In genomic region chr2:65056215-65056989, GRCh38 we compare ENCODE assay signal across 8 cellular contexts. TPM values are rescaled to one million over a fixed set of nuclear protein-coding genes. Genes with fewer than 3 reads are reported as not detected.
A peak's percentile ranks its signal among the peaks of the same experiment; 100 is the strongest.
DNase-seq lines count a peak whose midpoint lies in the region; FAIRE-seq and TF ChIP-seq lines count a peak whose summit lies in the region.

TSS of gene CEP68 (plus strand) at chr2:65056416. CDS start at chr2:65069445, 13,029 bp downstream.

- no peaks in the 10 kb centered on the region for H3K9me3 Mint-ChIP-seq in activated naive CD4-positive, alpha-beta T cell treated with anti-CD3 and anti-CD28 coated beads for 36 hours

- H3K36me3 Mint-ChIP-seq in activated naive CD4-positive, alpha-beta T cell treated with anti-CD3 and anti-CD28 coated beads for 36 hours (ENCODE audit: low read depth): no peaks in the 10 kb centered on the region

- no peak for TF ChIP-seq CTCF in HFF-Myc (IDR thresholded peaks at IDR 0.05; ENCODE audit: low read depth, low read length, missing control alignments)

- peak; percentile 70 for FAIRE-seq in frontal cortex (lab: Jason Lieb, UNC)

- peak within 1 kb of the TSS; percentile 67 for H3K27ac Mint-ChIP-seq in activated naive CD4-positive, alpha-beta T cell treated with anti-CD3 and anti-CD28 coated beads for 36 hours

- H3K36me3 ChIP-seq in SJSA1 (peaks cover 4% of the 10 kb centered on the region), neuron (ENCODE audit: insufficient read depth, low read length) (no peaks in the 10 kb centered on the region)

- DNase-seq in GM04503 (ENCODE audit: low read depth) (peak; percentile 76), HFF-Myc (ENCODE audit: extremely low read depth, low read depth) (peak; percentile 88), MV-4-11 (lab: John Stamatoyannopoulos, UW) (peak; percentile 97), SJSA1 (ENCODE audit: low read depth in 1 of 2, low spot score in 2 of 2) (peak; percentile 98 to 99), frontal cortex (ENCODE audit: low spot score in 2 of 2) (peak; percentile 96 to 97), stromal cell of bone marrow (ENCODE audit: low read depth) (peak; percentile 95)
- peak; percentile 98 for DNase-seq in activated naive CD4-positive, alpha-beta T cell treated with anti-CD3 and anti-CD28 coated beads for 36 hours

- intact Hi-C loops in activated naive CD4-positive, alpha-beta T cell treated with anti-CD3 and anti-CD28 coated beads for 36 hours (cut with micrococcal nuclease): loop anchor here (1.0 to 2.0 kb wide), 7 partner anchors 67 to 1468 kb away; partner anchors contain the start of genes MDH1, SLC1A4, SPRED2 and WDPCP

- H3K27me3 ChIP-seq in SJSA1 (replicated peaks) (no peaks in the 10 kb centered on the region), neuron (ENCODE audit: insufficient read depth, low read length) (no peaks in the 10 kb centered on the region)

- H3K4me1 ChIP-seq in SJSA1 (replicated peaks) (peaks cover 14% of the 10 kb centered on the region), neuron (ENCODE audit: insufficient read depth, low read length) (peaks cover 11% of the 10 kb centered on the region)

- peaks cover 51% of the 10 kb centered on the region for H3K4me1 Mint-ChIP-seq in activated naive CD4-positive, alpha-beta T cell treated with anti-CD3 and anti-CD28 coated beads for 36 hours (ENCODE audit: low read depth)

- peak within 1 kb of the TSS; percentile 67 for H3K4me3 ChIP-seq in HFF-Myc (replicated peaks; ENCODE audit: low read depth, low read length)
- peak within 1 kb of the TSS; percentile 87 for H3K4me3 ChIP-seq in SJSA1
- peak within 1 kb of the TSS; percentile 89 for H3K4me3 ChIP-seq in neuron (ENCODE audit: low read length)

- CTCF ChIA-PET in activated naive CD4-positive, alpha-beta T cell treated with anti-CD3 and anti-CD28 coated beads for 36 hours (lab: Charles Lee): interaction anchor here (0.7 to 2.3 kb wide), 8 partner anchors 9 to 498 kb away, joined by 3 to 11 read pairs (median 3); no protein-coding TSS in a partner anchor

- H3K27ac ChIP-seq in SJSA1: peak within 1 kb of the TSS; percentile 29

- H3K4me3 Mint-ChIP-seq in activated naive CD4-positive, alpha-beta T cell treated with anti-CD3 and anti-CD28 coated beads for 36 hours: peak within 1 kb of the TSS; percentile 93

- H3K27me3 Mint-ChIP-seq in activated naive CD4-positive, alpha-beta T cell treated with anti-CD3 and anti-CD28 coated beads for 36 hours (ENCODE audit: low read depth): no peaks in the 10 kb centered on the region

- H2AFZ ChIP-seq in neuron (ENCODE audit: low read depth, low read length): peak within 1 kb of the TSS; percentile 88

- H3K9me3 ChIP-seq in SJSA1 (replicated peaks) (0 out of 2 replicates have a peak, but pooled peaks cover 3% of the 10 kb centered on the region), neuron (ENCODE audit: low read length) (peaks cover 2% of the 10 kb centered on the region)

RNA-seq across cellular contexts. Expression of gene CEP68, which starts in this region (rescaled TPM):
- total RNA-seq in SJSA1 (2014; rRNA removed; shearing (Covaris generic)): 5.1 and 6.3 TPM in 2 replicates
- 1 to 10 TPM; 6.0 to 7.3 TPM for total RNA-seq in activated naive CD4-positive, alpha-beta T cell treated with anti-CD3 and anti-CD28 coated beads for 36 hours
- total RNA-seq in frontal cortex: 46.5 TPM

Comparison
In these comparisons a context has a peak if more than half of its experiments do, and no peak if none do; other contexts are left out.
1. Peak in every context shown above with its lines: DNase-seq, H3K4me3 ChIP-seq and H3K27ac ChIP-seq.